ENCODE assay signal across 1 cellular context in the genomic region with DNA sequence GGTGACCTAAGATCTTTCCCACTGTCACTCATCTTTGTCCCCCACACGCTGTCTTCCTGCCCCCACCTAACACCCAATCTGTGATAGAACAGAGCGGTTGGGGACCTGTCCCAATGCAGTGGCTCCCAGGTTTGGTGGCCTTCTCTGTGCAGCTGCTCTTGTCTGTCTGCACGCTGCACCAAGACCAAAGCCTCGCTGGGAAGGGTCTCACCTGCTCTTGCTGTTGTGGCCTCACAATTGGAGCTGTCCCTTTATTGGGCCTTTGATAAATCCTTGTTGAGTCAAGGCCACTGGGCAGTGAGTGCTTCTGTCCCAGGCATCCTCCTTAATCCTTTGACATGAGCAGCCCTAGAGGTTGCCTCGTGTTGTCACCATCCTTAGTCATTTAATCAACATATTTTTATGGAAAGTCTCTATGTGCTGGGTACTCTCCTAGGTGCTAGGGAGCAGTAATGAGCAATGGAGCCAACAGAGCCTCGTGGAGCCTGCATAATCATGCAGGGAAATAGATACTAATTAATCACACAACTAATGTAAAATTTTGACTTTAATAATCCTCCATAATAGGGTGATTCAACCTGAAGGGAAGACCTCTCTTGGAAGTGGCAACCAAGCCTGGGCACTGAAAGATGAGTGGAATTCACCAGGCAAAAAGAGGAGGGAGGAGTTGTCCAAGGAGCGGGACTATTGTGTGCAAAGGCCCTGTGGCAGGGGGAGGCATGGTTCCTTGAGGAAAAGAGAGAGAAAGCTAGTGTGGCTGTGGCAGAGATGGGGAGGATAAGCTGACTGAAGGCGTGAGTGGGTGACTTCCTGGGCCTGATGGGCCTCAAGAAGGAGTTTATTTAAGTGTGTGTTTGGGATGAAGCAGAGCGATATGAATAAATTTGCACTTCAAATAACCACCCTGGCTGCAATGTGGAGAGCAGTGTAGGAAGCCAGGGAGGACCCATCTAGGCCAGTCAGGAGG.
TF ChIP-seq lines count a peak whose summit lies in the region.

No MANE protein-coding gene starts in this region.

TF ChIP-seq in IMR-90, 13 proteins besides CTCF, POLR2A, EP300 and RAD21:
- TF ChIP-seq, protein P1, sequence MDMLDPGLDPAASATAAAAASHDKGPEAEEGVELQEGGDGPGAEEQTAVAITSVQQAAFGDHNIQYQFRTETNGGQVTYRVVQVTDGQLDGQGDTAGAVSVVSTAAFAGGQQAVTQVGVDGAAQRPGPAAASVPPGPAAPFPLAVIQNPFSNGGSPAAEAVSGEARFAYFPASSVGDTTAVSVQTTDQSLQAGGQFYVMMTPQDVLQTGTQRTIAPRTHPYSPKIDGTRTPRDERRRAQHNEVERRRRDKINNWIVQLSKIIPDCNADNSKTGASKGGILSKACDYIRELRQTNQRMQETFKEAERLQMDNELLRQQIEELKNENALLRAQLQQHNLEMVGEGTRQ (IDR thresholded peaks at IDR 0.05; ENCODE audit: low read depth, low read length): no peak
- TF ChIP-seq CHD1 (IDR thresholded peaks at IDR 0.05; ENCODE audit: low read depth, low read length) (no peak), BHLHE40 (IDR thresholded peaks at IDR 0.05; ENCODE audit: low read depth, low read length) (no peak), MXI1 (IDR thresholded peaks at IDR 0.05; ENCODE audit: borderline replicate concordance, low read depth, low read length) (no peak), SMC3 (IDR thresholded peaks at IDR 0.05; ENCODE audit: low read depth, low read length) (no peak), RFX5 (IDR thresholded peaks at IDR 0.05; ENCODE audit: low read depth, low read length) (no peak)
